8 cellular contexts compared by ENCODE assay signal in the genomic region with DNA sequence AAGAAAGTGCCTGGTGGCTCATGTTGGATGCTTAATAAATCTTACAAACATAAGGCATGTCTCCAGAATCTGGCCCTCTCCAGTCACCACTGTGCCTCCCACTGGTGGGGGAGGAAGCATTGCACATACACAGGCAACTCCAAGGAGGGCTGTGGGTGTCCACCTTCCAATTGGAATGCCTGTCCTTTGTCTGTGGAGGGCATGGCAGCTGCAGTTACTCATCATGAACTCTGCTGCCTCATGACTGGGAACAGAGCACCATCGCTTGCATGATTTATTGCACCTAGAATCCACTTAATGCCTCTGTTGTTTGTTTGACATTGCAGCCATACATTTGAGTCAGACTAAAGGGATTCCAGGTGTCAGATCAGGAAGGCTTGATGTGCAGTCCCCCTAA.
A peak's percentile ranks its signal among the peaks of the same experiment; 100 is the strongest.
DNase-seq lines count a peak whose midpoint lies in the region; ATAC-seq lines count a peak whose summit lies in the region.
"Had no signal": no experiment of that assay in that cellular context is flagged by ENCODE, and none has a peak within 500 bp of the region (broad histone marks: within the 10 kb centered on the region; RNA-seq: fewer than 3 reads in every experiment).

No MANE protein-coding gene starts in this region.

- no peak for ATAC-seq in HG02981 (IDR thresholded peaks at IDR 0.05; ENCODE audit: unreplicated experiment)

- H3K4me3 ChIP-seq in skeletal muscle cell (ENCODE audit: low read depth, low read length): no peak overlapping the region

- intact Hi-C loops in posterior cingulate gyrus (cut with DNase I): no loop called here

- peak; percentile 49 for DNase-seq in ELR (ENCODE audit: low read depth)
- peak; percentile 47 for DNase-seq in NCI-H345 (lab: John Stamatoyannopoulos, UW)
- DNase-seq in epithelial cell of prostate (ENCODE audit: low read depth, low spot score): peak; percentile 55
- DNase-seq in skeletal muscle cell (ENCODE audit: low read depth): peak; percentile 71
- DNase-seq in activated gamma-delta T cell treated with Interleukin-2 at 50 U/mL for 16 hours: no peak
- DNase-seq in posterior cingulate gyrus: no peak
- DNase-seq: NCI-H1092 treated with DMSO at 0.1 percent for 48 hours had no signal

- peak overlapping the region; percentile 22 for H3K27ac ChIP-seq in epithelial cell of prostate

Comparison
In these comparisons a context has a peak if more than half of its experiments do, and no peak if none do; other contexts are left out.
1. DNase-seq: peak in ELR (single experiment), NCI-H345 (single experiment), epithelial cell of prostate (single experiment) and skeletal muscle cell (single experiment); none in activated gamma-delta T cell treated with Interleukin-2 at 50 U/mL for 16 hours (single experiment) and posterior cingulate gyrus (0 of 10).